25 cellular contexts compared by ENCODE assay signal in the genomic region with DNA sequence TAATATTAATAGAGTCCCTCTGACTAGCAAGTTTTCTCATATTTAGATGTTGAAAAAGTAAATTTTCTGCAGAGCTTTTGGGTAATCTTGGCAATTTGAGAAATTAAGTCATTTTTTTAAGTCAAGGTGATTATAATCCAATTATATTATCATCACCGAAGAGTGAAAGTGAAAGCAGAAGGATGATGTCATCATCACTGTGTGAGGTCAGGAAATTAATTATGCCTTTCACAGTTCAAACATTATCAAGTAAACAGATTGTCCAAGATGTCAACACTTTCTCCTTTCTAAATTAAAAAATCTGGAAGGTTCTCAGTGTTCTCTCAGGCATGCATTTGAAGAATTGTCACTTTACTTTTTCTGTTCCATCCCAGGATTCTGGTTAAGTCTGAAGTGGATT.
DNase-seq lines count a peak whose midpoint lies in the region; ATAC-seq, FAIRE-seq and TF ChIP-seq lines count a peak whose summit lies in the region.
"Had no signal": no experiment of that assay in that cellular context is flagged by ENCODE, and none has a peak within 500 bp of the region (broad histone marks: within the 10 kb centered on the region; RNA-seq: fewer than 3 reads in every experiment).

No MANE protein-coding gene starts in this region.

- H3K79me2 ChIP-seq in mammary epithelial cell (ENCODE audit: insufficient read depth, low read length) (no peaks in the 10 kb centered on the region), K562 (ENCODE audit: control insufficient read depth, insufficient read depth, low read length) (no peaks in the 10 kb centered on the region)

- in situ Hi-C loops in mammary epithelial cell (cut with MboI; ENCODE audit: low sequenced_read_pairs in 2 of 2): no loop called here
- in situ Hi-C loops in K562 (cut with MboI): no loop called here

- no peaks in the 10 kb centered on the region for H3K27me3 ChIP-seq in mammary epithelial cell (ENCODE audit: insufficient read depth, low read length)
- no peaks in the 10 kb centered on the region for H3K27me3 ChIP-seq in K562 (ENCODE audit: control insufficient read depth in 2 of 2, insufficient read depth in 2 of 2, low read length in 2 of 2)
- H3K27me3 ChIP-seq in ascending aorta: no peaks in the 10 kb centered on the region
- H3K27me3 ChIP-seq: SJSA1 had no signal

- no peaks in the 10 kb centered on the region for H3K36me3 Mint-ChIP-seq in MCF 10A (ENCODE audit: insufficient read depth, unreplicated experiment)

- no TSS peak for BruUV-seq in mammary epithelial cell (replicated peaks; lab: Mats Ljungman, UMichigan)
- no TSS peak for BruUV-seq in MCF 10A (replicated peaks; lab: Mats Ljungman, UMichigan)
- BruUV-seq in K562 (replicated peaks; lab: Mats Ljungman, UMichigan): no TSS peak

- H3K9ac ChIP-seq in mammary epithelial cell (ENCODE audit: insufficient read depth, low read length) (no peak overlapping the region), K562 (ENCODE audit: insufficient read depth in 1 of 2, low read depth in 2 of 2, low read length in 2 of 2) (no peak overlapping the region)
- H3K9ac ChIP-seq: KMS-11 had no signal

- H3K36me3 ChIP-seq in mammary epithelial cell (ENCODE audit: insufficient read depth, low read length) (no peaks in the 10 kb centered on the region), K562 (ENCODE audit: control insufficient read depth, insufficient read depth, low read length) (no peaks in the 10 kb centered on the region), ascending aorta (no peaks in the 10 kb centered on the region)
- H3K36me3 ChIP-seq: SJSA1 had no signal

- no peak for ATAC-seq in K562

- H3K4me3 Mint-ChIP-seq in MCF 10A (ENCODE audit: unreplicated experiment): no peak overlapping the region
- H3K4me3 Mint-ChIP-seq: HFFc6 had no signal

- H2AFZ ChIP-seq in mammary epithelial cell (ENCODE audit: low read depth, low read length) (no peak overlapping the region), K562 (ENCODE audit: low read depth, low read length) (no peak overlapping the region)

- FAIRE-seq in K562 (lab: Jason Lieb, UNC): no peak
- FAIRE-seq: GM12892, GM18507, H54 had no signal

- H3K4me1 Mint-ChIP-seq in MCF 10A (ENCODE audit: insufficient read depth, unreplicated experiment): no peaks in the 10 kb centered on the region

- DNase-seq in mammary epithelial cell: no peak
- DNase-seq in MCF 10A (ENCODE audit: unreplicated experiment): no peak
- DNase-seq in NAMALWA (ENCODE audit: low spot score): peak; percentile 19
- DNase-seq in K562 (ENCODE audit: extremely low read depth in 1 of 4, low spot score in 3 of 4): no peak
- DNase-seq in renal cortical epithelial cell (ENCODE audit: low read depth): peak; percentile 11
- no peak for DNase-seq in RWPE1 (ENCODE audit: low spot score)
- no peak for DNase-seq in globus pallidus (ENCODE audit: low spot score)
- DNase-seq in ascending aorta (ENCODE audit: low spot score in 2 of 2): no peak
- DNase-seq: AML-193; HFFc6; NCI-H1048; NCI-H1436 treated with DMSO at 0.1 percent for 48 hours; NCI-H2081; NCI-H2171 treated with DMSO at 0.1 percent for 48 hours; NCI-H446; NCI-H526 treated with DMSO at 0.1 percent for 48 hours; NK-92 treated with Interleukin-12 subunit alpha and Interleukin-12 subunit beta, amount 100 ng/mL, for 24 hours; SW 1271; T-helper 2 cell had no signal

- H3K9me3 ChIP-seq in mammary epithelial cell (replicated peaks; ENCODE audit: insufficient read depth, low read length) (no peaks in the 10 kb centered on the region), K562 (replicated peaks; ENCODE audit: control insufficient read depth, insufficient read depth, low read depth, low read length) (no peaks in the 10 kb centered on the region), ascending aorta (no peaks in the 10 kb centered on the region)
- H3K9me3 ChIP-seq: SJSA1 had no signal

- no peak for TF ChIP-seq POLR2A in K562 (conservative IDR thresholded peaks at IDR 0.05)

- H3K4me3 ChIP-seq in mammary epithelial cell (replicated peaks in 1 of 3; ENCODE audit: insufficient read depth in 1 of 3, low read depth in 2 of 3, low read length in 3 of 3) (peak overlapping the region in 1 of 3 experiments; percentile 19), K562 (no peak overlapping the region), ascending aorta (no peak overlapping the region)
- H3K4me3 ChIP-seq: SJSA1 had no signal

- dilution Hi-C loops in mammary epithelial cell (cut with HindIII; ENCODE audit: low sequenced_read_pairs): no loop called here

- no peak for TF ChIP-seq RAD21 in K562 (CRISPR knock-in tag; conservative IDR thresholded peaks at IDR 0.05 in 1 of 2, IDR thresholded peaks at IDR 0.05 in 1 of 2)

- H3K9me1 ChIP-seq in K562 (ENCODE audit: control insufficient read depth, insufficient read depth, low read length): no peaks in the 10 kb centered on the region

- H3K4me1 ChIP-seq in mammary epithelial cell (ENCODE audit: insufficient read depth, low read length) (no peaks in the 10 kb centered on the region), K562 (replicated peaks in 1 of 2; ENCODE audit: control insufficient read depth in 2 of 2, insufficient read depth in 2 of 2, low read length in 2 of 2) (no peaks in the 10 kb centered on the region), ascending aorta (no peaks in the 10 kb centered on the region)
- H3K4me1 ChIP-seq: SJSA1 had no signal

- CTCF ChIA-PET in mammary epithelial cell (lab: Charles Lee; ENCODE audit: low non-redundant PET) (no interaction called here), MCF 10A (lab: Yijun Ruan, JAX) (no interaction called here), K562 (lab: Yijun Ruan, JAX; ENCODE audit: low intra/inter-chr PET ratio) (no interaction called here), RWPE1 (lab: Yijun Ruan, JAX) (no interaction called here)

- no peaks in the 10 kb centered on the region for H3K9me3 Mint-ChIP-seq in MCF 10A (ENCODE audit: unreplicated experiment)
- H3K9me3 Mint-ChIP-seq: HFFc6 had no signal

- 0% methylated on average over 1 of the region's 1 CpG for whole genome bisulfite sequencing in mammary epithelial cell (ENCODE audit: low coverage, missing lambda C conversion rate)
- WGBS in K562 (ENCODE audit: insufficient coverage, low coverage, missing lambda C conversion rate): 5% methylated on average over 1 of the region's 1 CpG

- intact Hi-C loops in mammary epithelial cell (cut with micrococcal nuclease): no loop called here
- intact Hi-C loops in MCF 10A (cut with micrococcal nuclease): no loop called here
- intact Hi-C loops in K562 (cut with micrococcal nuclease): no loop called here
- intact Hi-C loops in ascending aorta (cut with DNase I): no loop called here

- H3K4me2 ChIP-seq in mammary epithelial cell (ENCODE audit: insufficient read depth, low read depth, low read length) (peak overlapping the region; percentile 2), K562 (ENCODE audit: insufficient read depth, low read length) (no peak overlapping the region)
- H3K4me2 ChIP-seq: KMS-11 had no signal

- TF ChIP-seq CTCF in mammary epithelial cell (conservative IDR thresholded peaks at IDR 0.05 in 1 of 2, IDR thresholded peaks at IDR 0.05 in 1 of 2; ENCODE audit: extremely low read depth in 1 of 2, insufficient read depth in 1 of 2, low read depth in 1 of 2, low read length in 2 of 2): no peak
- no peak for TF ChIP-seq CTCF in MCF 10A (IDR thresholded peaks at IDR 0.05; ENCODE audit: unreplicated experiment)
- TF ChIP-seq CTCF in K562 (IDR thresholded peaks at IDR 0.05 in 2 of 3, conservative IDR thresholded peaks at IDR 0.05 in 1 of 3; ENCODE audit: insufficient read depth in 2 of 3, low read depth in 1 of 3, low read length in 3 of 3): no peak
- no peak for TF ChIP-seq CTCF in RWPE1 (conservative IDR thresholded peaks at IDR 0.05; ENCODE audit: low read depth)
- no peak for TF ChIP-seq CTCF in ascending aorta (IDR thresholded peaks at IDR 0.05)

- H3K27ac ChIP-seq in mammary epithelial cell (ENCODE audit: insufficient read depth, low read depth, low read length) (no peak overlapping the region), K562 (ENCODE audit: extremely low read depth, low read depth, low read length) (no peak overlapping the region), RWPE1 (no peak overlapping the region), ascending aorta (no peak overlapping the region)
- H3K27ac ChIP-seq: C4-2B, KMS-11, SJSA1 had no signal

- POLR2A ChIA-PET in MCF 10A (lab: Yijun Ruan, JAX) (no interaction called here), K562 (lab: Yijun Ruan, JAX) (no interaction called here), RWPE1 (lab: Yijun Ruan, JAX; ENCODE audit: low non-redundant PET) (no interaction called here)

- H4K20me1 ChIP-seq in mammary epithelial cell (ENCODE audit: insufficient read depth, low read length): no peaks in the 10 kb centered on the region
- H4K20me1 ChIP-seq in K562 (replicated peaks; ENCODE audit: control insufficient read depth, insufficient read depth, low read length): no peaks in the 10 kb centered on the region

- no peak for TF ChIP-seq EP300 in K562 (IDR thresholded peaks at IDR 0.05; ENCODE audit: low read length)

- H3K27me3 Mint-ChIP-seq in MCF 10A (ENCODE audit: insufficient read depth, unreplicated experiment): no peaks in the 10 kb centered on the region

- H3K27ac Mint-ChIP-seq in MCF 10A (ENCODE audit: low read depth, unreplicated experiment): no peak overlapping the region
- H3K27ac Mint-ChIP-seq: HFFc6 had no signal

TF ChIP-seq in K562, 482 proteins besides CTCF, POLR2A, EP300 and RAD21 (continues in another document):
- TF ChIP-seq SLC30A9 (CRISPR knock-in tag; IDR thresholded peaks at IDR 0.05) (no peak), SIN3A (IDR thresholded peaks at IDR 0.05; ENCODE audit: borderline replicate concordance in 2 of 2, control insufficient read depth in 1 of 2, low read depth in 2 of 2, low read length in 2 of 2) (no peak), MAFG (tag; conservative IDR thresholded peaks at IDR 0.05) (no peak), ATF3 (IDR thresholded peaks at IDR 0.05) (peak; percentile 74), ATF3 (CRISPR knock-in tag; conservative IDR thresholded peaks at IDR 0.05) (no peak), JUND (IDR thresholded peaks at IDR 0.05; ENCODE audit: borderline replicate concordance, low read depth, low read length) (no peak), JUND (tag; IDR thresholded peaks at IDR 0.05; ENCODE audit: borderline replicate concordance, low read depth, low read length) (peak; percentile 60; the same call in 2 of the 3 replicates), JUNB (CRISPR knock-in tag; conservative IDR thresholded peaks at IDR 0.05) (0 out of 2 replicates have a peak, but pooled peaks have one; percentile 4)

Comparison
In these comparisons a context has a peak if more than half of its experiments do, and no peak if none do; other contexts are left out.
1. DNase-seq: peak in NAMALWA (single experiment) and renal cortical epithelial cell (single experiment); none in mammary epithelial cell (single experiment), MCF 10A (single experiment), K562 (0 of 4), RWPE1 (single experiment), globus pallidus (single experiment) and ascending aorta (0 of 2).